In the genomic region with DNA sequence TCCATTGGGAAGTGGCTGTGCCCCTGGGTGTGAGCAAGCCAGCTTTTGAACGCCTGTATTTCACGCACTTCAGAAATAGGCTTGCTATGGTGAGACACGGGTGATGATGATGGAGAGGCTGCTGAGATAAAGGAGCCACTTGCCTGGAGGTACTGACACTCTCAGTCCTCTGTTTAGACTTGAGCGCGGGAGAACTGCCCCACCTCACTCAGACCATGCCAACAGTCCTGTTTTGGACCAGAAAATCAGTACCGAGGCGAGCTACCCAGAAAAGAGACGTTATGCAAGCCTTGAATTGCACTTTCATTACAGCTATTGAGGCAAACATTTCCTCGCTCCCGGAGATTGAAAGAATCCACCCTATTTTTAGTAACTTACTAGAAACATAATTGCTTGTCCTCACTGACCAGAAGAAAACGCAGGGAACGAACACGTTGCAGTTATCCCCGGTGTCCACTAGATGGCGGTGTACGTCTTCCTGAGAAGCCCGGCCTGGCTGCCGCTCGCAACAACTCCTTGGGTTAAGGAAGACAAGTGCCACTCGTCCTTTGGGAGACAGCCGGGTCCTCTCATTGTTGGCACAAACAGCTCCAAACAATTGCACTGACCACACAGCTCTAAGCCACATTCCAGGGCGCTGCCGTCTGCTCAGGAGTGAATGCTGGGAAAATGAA, we compare ENCODE assay signal across 8 cellular contexts.
DNase-seq lines count a peak whose midpoint lies in the region; ATAC-seq, FAIRE-seq and TF ChIP-seq lines count a peak whose summit lies in the region.

No MANE protein-coding gene starts in this region.

- in situ Hi-C loops in Caki2 (cut with HindIII; ENCODE audit: low pct_unique_long_range_greater_than_20kb, low sequenced_read_pairs): no loop called here

- TF ChIP-seq RAD21 in Ishikawa (IDR thresholded peaks at IDR 0.05; ENCODE audit: low read depth): peak; percentile 94

- peak; percentile 66 for DNase-seq in Caki2 (ENCODE audit: low read depth)
- DNase-seq in RCC 7860 (ENCODE audit: low spot score): peak; percentile 66
- DNase-seq in activated T-helper 1 cell treated with anti-CD3 and anti-CD28 coated beads, Interleukin-2, amount 50 U/mL, for 16 hours (ENCODE audit: low read depth in 1 of 2, low spot score in 1 of 2): peak; percentile 20 to 25
- DNase-seq in fibroblast of the conjunctiva (ENCODE audit: low read depth): peak; percentile 85
- peak; percentile 86 for DNase-seq in neural crest cell (ENCODE audit: low read depth, low spot score)
- DNase-seq in stimulated activated naive CD8-positive, alpha-beta T cell treated with anti-CD3 and anti-CD28 coated beads, Interleukin-15, amount 100 ng/mL, for 72 hours: peak; percentile 60 to 63

- peak overlapping the region; percentile 72 for H3K4me3 Mint-ChIP-seq in neural crest cell
- H3K4me3 Mint-ChIP-seq in stimulated activated naive CD8-positive, alpha-beta T cell treated with anti-CD3 and anti-CD28 coated beads, Interleukin-15, amount 100 ng/mL, for 72 hours: no peak overlapping the region

- peaks cover 2% of the 10 kb centered on the region for H3K36me3 Mint-ChIP-seq in neural crest cell (ENCODE audit: low read depth)

- TF ChIP-seq EP300 in Ishikawa (IDR thresholded peaks at IDR 0.05; ENCODE audit: borderline replicate concordance): no peak

- TF ChIP-seq CTCF in neural crest cell (conservative IDR thresholded peaks at IDR 0.05): peak; percentile 96

- no peaks in the 10 kb centered on the region for H3K9me3 Mint-ChIP-seq in neural crest cell
- no peaks in the 10 kb centered on the region for H3K9me3 Mint-ChIP-seq in stimulated activated naive CD8-positive, alpha-beta T cell treated with anti-CD3 and anti-CD28 coated beads, Interleukin-15, amount 100 ng/mL, for 72 hours

- peaks cover 14% of the 10 kb centered on the region for H3K27me3 Mint-ChIP-seq in neural crest cell (ENCODE audit: low read depth)
- H3K27me3 Mint-ChIP-seq in stimulated activated naive CD8-positive, alpha-beta T cell treated with anti-CD3 and anti-CD28 coated beads, Interleukin-15, amount 100 ng/mL, for 72 hours: peaks cover 41% of the 10 kb centered on the region

- peaks cover 46% of the 10 kb centered on the region for H3K4me1 Mint-ChIP-seq in neural crest cell
- no peaks in the 10 kb centered on the region for H3K4me1 Mint-ChIP-seq in stimulated activated naive CD8-positive, alpha-beta T cell treated with anti-CD3 and anti-CD28 coated beads, Interleukin-15, amount 100 ng/mL, for 72 hours

- peak; percentile 69 for FAIRE-seq in RCC 7860 (lab: Jason Lieb, UNC)

- H3K27ac Mint-ChIP-seq in neural crest cell (ENCODE audit: unreplicated experiment): peak overlapping the region; percentile 27
- H3K27ac Mint-ChIP-seq in stimulated activated naive CD8-positive, alpha-beta T cell treated with anti-CD3 and anti-CD28 coated beads, Interleukin-15, amount 100 ng/mL, for 72 hours: no peak overlapping the region

- peak; percentile 82 for ATAC-seq in GM21528 (IDR thresholded peaks at IDR 0.05; ENCODE audit: low FRiP score, unreplicated experiment)
- ATAC-seq in stimulated activated naive CD8-positive, alpha-beta T cell treated with anti-CD3 and anti-CD28 coated beads, Interleukin-15, amount 100 ng/mL, for 72 hours: peak; percentile 36

TF ChIP-seq in Ishikawa, 13 proteins besides CTCF, POLR2A, EP300 and RAD21:
- TF ChIP-seq ZBTB7A (IDR thresholded peaks at IDR 0.05; ENCODE audit: low read depth) (no peak), TCF12 (IDR thresholded peaks at IDR 0.05; ENCODE audit: low read depth) (no peak), FOXM1 (IDR thresholded peaks at IDR 0.05; ENCODE audit: borderline replicate concordance, low read depth) (no peak), YY1 (IDR thresholded peaks at IDR 0.05; ENCODE audit: low read depth) (no peak), EGR1 (IDR thresholded peaks at IDR 0.05) (no peak), CREB1 (IDR thresholded peaks at IDR 0.05; ENCODE audit: low read depth) (no peak), NFIC (IDR thresholded peaks at IDR 0.05) (no peak), TAF1 (IDR thresholded peaks at IDR 0.05; ENCODE audit: low read depth) (no peak), CEBPB (IDR thresholded peaks at IDR 0.05) (no peak)
- TF ChIP-seq, protein P1, sequence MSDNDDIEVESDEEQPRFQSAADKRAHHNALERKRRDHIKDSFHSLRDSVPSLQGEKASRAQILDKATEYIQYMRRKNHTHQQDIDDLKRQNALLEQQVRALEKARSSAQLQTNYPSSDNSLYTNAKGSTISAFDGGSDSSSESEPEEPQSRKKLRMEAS (IDR thresholded peaks at IDR 0.05): no peak
- TF ChIP-seq, protein P2, sequence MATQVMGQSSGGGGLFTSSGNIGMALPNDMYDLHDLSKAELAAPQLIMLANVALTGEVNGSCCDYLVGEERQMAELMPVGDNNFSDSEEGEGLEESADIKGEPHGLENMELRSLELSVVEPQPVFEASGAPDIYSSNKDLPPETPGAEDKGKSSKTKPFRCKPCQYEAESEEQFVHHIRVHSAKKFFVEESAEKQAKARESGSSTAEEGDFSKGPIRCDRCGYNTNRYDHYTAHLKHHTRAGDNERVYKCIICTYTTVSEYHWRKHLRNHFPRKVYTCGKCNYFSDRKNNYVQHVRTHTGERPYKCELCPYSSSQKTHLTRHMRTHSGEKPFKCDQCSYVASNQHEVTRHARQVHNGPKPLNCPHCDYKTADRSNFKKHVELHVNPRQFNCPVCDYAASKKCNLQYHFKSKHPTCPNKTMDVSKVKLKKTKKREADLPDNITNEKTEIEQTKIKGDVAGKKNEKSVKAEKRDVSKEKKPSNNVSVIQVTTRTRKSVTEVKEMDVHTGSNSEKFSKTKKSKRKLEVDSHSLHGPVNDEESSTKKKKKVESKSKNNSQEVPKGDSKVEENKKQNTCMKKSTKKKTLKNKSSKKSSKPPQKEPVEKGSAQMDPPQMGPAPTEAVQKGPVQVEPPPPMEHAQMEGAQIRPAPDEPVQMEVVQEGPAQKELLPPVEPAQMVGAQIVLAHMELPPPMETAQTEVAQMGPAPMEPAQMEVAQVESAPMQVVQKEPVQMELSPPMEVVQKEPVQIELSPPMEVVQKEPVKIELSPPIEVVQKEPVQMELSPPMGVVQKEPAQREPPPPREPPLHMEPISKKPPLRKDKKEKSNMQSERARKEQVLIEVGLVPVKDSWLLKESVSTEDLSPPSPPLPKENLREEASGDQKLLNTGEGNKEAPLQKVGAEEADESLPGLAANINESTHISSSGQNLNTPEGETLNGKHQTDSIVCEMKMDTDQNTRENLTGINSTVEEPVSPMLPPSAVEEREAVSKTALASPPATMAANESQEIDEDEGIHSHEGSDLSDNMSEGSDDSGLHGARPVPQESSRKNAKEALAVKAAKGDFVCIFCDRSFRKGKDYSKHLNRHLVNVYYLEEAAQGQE (IDR thresholded peaks at IDR 0.05; ENCODE audit: low read depth): no peak
- TF ChIP-seq, protein P3, sequence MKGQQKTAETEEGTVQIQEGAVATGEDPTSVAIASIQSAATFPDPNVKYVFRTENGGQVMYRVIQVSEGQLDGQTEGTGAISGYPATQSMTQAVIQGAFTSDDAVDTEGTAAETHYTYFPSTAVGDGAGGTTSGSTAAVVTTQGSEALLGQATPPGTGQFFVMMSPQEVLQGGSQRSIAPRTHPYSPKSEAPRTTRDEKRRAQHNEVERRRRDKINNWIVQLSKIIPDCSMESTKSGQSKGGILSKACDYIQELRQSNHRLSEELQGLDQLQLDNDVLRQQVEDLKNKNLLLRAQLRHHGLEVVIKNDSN (IDR thresholded peaks at IDR 0.05): no peak
TF ChIP-seq in Ishikawa: peak in this region for 0.

Comparison
In these comparisons a context has a peak if more than half of its experiments do, and no peak if none do; other contexts are left out.
1. Peak in every context shown above with its lines: DNase-seq and ATAC-seq.
2. DNase-seq: peak in every context shown above with its lines; median percentile 86 in neural crest cell; 85 in fibroblast of the conjunctiva; 66 in Caki2; 66 in RCC 7860; 62 in stimulated activated naive CD8-positive, alpha-beta T cell treated with anti-CD3 and anti-CD28 coated beads, Interleukin-15, amount 100 ng/mL, for 72 hours; 22 in activated T-helper 1 cell treated with anti-CD3 and anti-CD28 coated beads, Interleukin-2, amount 50 U/mL, for 16 hours.